Comparison of ENCODE assay signal across 8 cellular contexts in the genomic region with DNA sequence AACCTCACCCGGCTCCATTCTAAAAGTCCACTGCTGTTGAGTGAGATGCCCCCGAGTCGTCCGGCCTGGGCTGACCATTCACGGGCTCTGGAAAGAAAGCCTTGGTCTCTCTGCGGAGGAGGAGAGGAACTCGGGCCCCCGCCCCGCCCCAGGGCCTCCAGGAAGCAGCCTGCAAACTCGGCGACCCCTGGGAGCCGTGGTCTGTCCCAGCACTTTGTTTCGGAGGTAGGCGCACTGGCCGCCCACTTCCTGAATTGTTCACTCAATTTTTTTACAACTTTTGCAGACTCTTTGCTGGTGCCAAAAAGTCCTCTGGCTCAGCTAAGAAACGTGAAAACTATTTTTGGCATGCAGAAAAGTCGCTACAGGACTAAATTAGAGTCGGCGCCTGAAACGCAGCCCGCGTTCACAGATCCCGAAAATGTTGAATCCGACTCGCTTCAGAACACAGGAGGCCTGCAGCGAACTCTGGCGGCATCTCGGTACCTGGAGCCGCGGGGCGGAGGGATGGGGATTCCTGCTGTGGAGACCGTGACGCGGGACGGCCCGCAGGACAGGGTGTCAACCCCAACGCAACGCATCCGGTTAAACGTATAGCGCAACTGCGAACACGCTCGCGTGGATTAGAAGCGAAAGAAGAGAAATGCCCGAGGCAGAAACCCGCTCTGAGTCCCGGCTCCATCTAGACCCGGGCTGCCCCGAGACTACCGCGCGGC. TPM values are rescaled to one million over a fixed set of nuclear protein-coding genes. Genes with fewer than 3 reads are reported as not detected.
DNase-seq lines count a peak whose midpoint lies in the region; ATAC-seq, FAIRE-seq and TF ChIP-seq lines count a peak whose summit lies in the region.

No MANE protein-coding gene starts in this region.

- 0 to 1% methylated on average over 51 to 52 of the region's 54 CpGs for WGBS in mesodermal cell (ENCODE audit: insufficient coverage in 2 of 2), 2 experiments
- WGBS in suprapubic skin: 4% methylated on average over 36 of the region's 54 CpGs

- FAIRE-seq in H54 (lab: Jason Lieb, UNC): no peak

- DNase-seq in H54 (ENCODE audit: insufficient read length, low spot score) (no peak), WERI-Rb-1 (peak; percentile 8), suprapubic skin (ENCODE audit: low spot score in 2 of 2) (peak; percentile 83 to 87), cortex of kidney (lab: John Stamatoyannopoulos, UW) (no peak)
- no peak for DNase-seq in effector CD4-positive, alpha-beta T cell

- TF ChIP-seq CTCF in WERI-Rb-1 (IDR thresholded peaks at IDR 0.05; ENCODE audit: low read depth, low read length) (no peak), suprapubic skin (IDR thresholded peaks at IDR 0.05) (peak in 1 of 2 donors; percentile 23)

- H3K27me3 ChIP-seq in WERI-Rb-1 (ENCODE audit: insufficient read depth, low read depth, severe bottlenecking) (peaks cover 5% of the 10 kb centered on the region), suprapubic skin (peaks cover 49% of the 10 kb centered on the region)

- H3K27ac ChIP-seq in WERI-Rb-1 (no peak overlapping the region), mesodermal cell (ENCODE audit: low read depth, low read length, severe bottlenecking) (peak overlapping the region; percentile 90), suprapubic skin (peak overlapping the region; percentile 87)

- no peak for TF ChIP-seq EP300 in suprapubic skin (IDR thresholded peaks at IDR 0.05)

- peaks cover 19% of the 10 kb centered on the region for H3K4me1 ChIP-seq in mesodermal cell (ENCODE audit: control insufficient read depth, insufficient read depth, low read length, poor library complexity, severe bottlenecking)
- peaks cover 42% of the 10 kb centered on the region for H3K4me1 ChIP-seq in suprapubic skin

- H3K9me3 ChIP-seq in WERI-Rb-1 (ENCODE audit: severe bottlenecking) (no peaks in the 10 kb centered on the region), mesodermal cell (ENCODE audit: control insufficient read depth, low read length) (no peaks in the 10 kb centered on the region), suprapubic skin (no peaks in the 10 kb centered on the region)

- ATAC-seq in esophagus mucosa: peak; percentile 81
- ATAC-seq in HG02840 (IDR thresholded peaks at IDR 0.05; ENCODE audit: low FRiP score, unreplicated experiment): no peak

- 0 out of 2 replicates have a peak, but pooled peaks have one; percentile 18 for TF ChIP-seq POLR2A in H54 (IDR thresholded peaks at IDR 0.05; ENCODE audit: low read depth, low read length)
- no peak for TF ChIP-seq POLR2A in suprapubic skin (IDR thresholded peaks at IDR 0.05)

- H3K36me3 ChIP-seq in WERI-Rb-1 (peaks cover 3% of the 10 kb centered on the region), mesodermal cell (ENCODE audit: control insufficient read depth, insufficient read depth, low read length) (peaks cover 45% of the 10 kb centered on the region), suprapubic skin (no peaks in the 10 kb centered on the region)

- H3K4me3 ChIP-seq in WERI-Rb-1 (ENCODE audit: low read depth, low read length) (no peak overlapping the region), mesodermal cell (ENCODE audit: extremely low read depth, insufficient read depth, low read length, poor library complexity, severe bottlenecking) (peak overlapping the region; percentile 76), suprapubic skin (peak overlapping the region; percentile 73)

RNA-seq across cellular contexts. Expression of a gene that starts 1.5 kb away (rescaled TPM):
- total RNA-seq in esophagus mucosa (7.1 TPM), suprapubic skin (1 to 10 TPM; 7.0 to 9.5 (median 9.4) TPM)
- polyA plus RNA-seq in mesodermal cell (2013, experiment 1 of 2): 297 TPM
- polyA plus RNA-seq in mesodermal cell (2013, experiment 2 of 2): 256 TPM

Comparison
In these comparisons a context has a peak if more than half of its experiments do, and no peak if none do; other contexts are left out.
1. DNase-seq: peak in WERI-Rb-1 (single experiment) and suprapubic skin (2 of 2); none in H54 (single experiment), cortex of kidney (single experiment) and effector CD4-positive, alpha-beta T cell (single experiment).